ENCODE assay signal across 8 cellular contexts in genomic region chr1:100037665-100038400, GRCh38.
DNase-seq lines count a peak whose midpoint lies in the region; ATAC-seq and TF ChIP-seq lines count a peak whose summit lies in the region.

No MANE protein-coding gene starts in this region.

- H3K4me3 ChIP-seq in parathyroid adenoma (ENCODE audit: low read depth, low read length): peak overlapping the region; percentile 95
- H3K4me3 ChIP-seq in tibial artery: peak overlapping the region; percentile 76 to 88

- peak overlapping the region; percentile 100 for H3K4me3 Mint-ChIP-seq in HFFc6
- H3K4me3 Mint-ChIP-seq in activated naive CD8-positive, alpha-beta T cell treated with anti-CD3 and anti-CD28 coated beads for 36 hours: peak overlapping the region; percentile 87

- no peaks in the 10 kb centered on the region for H3K9me3 Mint-ChIP-seq in HFFc6
- peaks cover 2% of the 10 kb centered on the region for H3K9me3 Mint-ChIP-seq in activated naive CD8-positive, alpha-beta T cell treated with anti-CD3 and anti-CD28 coated beads for 36 hours

- H2AFZ ChIP-seq in parathyroid adenoma: peak overlapping the region; percentile 74

- H3K27ac ChIP-seq in parathyroid adenoma: peak overlapping the region; percentile 99
- peak overlapping the region; percentile 94 to 96 for H3K27ac ChIP-seq in tibial artery

- peaks cover 38% of the 10 kb centered on the region for H3K4me1 Mint-ChIP-seq in HFFc6 (ENCODE audit: low read depth)
- peaks cover 48% of the 10 kb centered on the region for H3K4me1 Mint-ChIP-seq in activated naive CD8-positive, alpha-beta T cell treated with anti-CD3 and anti-CD28 coated beads for 36 hours

- peak; percentile 92 for DNase-seq in GM10266 (ENCODE audit: extremely low spot score)
- DNase-seq in HFFc6: peak; percentile 69
- peak; percentile 63 for DNase-seq in MV-4-11 (lab: John Stamatoyannopoulos, UW)
- peak; percentile 40 for DNase-seq in SKM-1 (lab: John Stamatoyannopoulos, UW; ENCODE audit: unreplicated experiment)
- DNase-seq in activated naive CD8-positive, alpha-beta T cell treated with anti-CD3 and anti-CD28 coated beads for 36 hours: peak; percentile 94
- peak; percentile 95 for DNase-seq in Right ventricle myocardium superior
- DNase-seq in tibial artery: peak; percentile 86 to 93

- no peaks in the 10 kb centered on the region for H3K9me3 ChIP-seq in parathyroid adenoma (ENCODE audit: control insufficient read depth, low read length)
- no peaks in the 10 kb centered on the region for H3K9me3 ChIP-seq in tibial artery

- H3K4me1 ChIP-seq in parathyroid adenoma (no peaks in the 10 kb centered on the region), tibial artery (peaks cover 0 to 43% (median 15%) of the 10 kb centered on the region in 4 donors)

- no peaks in the 10 kb centered on the region for H3K27me3 ChIP-seq in parathyroid adenoma (ENCODE audit: control insufficient read depth, insufficient read depth, low read length)
- no peaks in the 10 kb centered on the region for H3K27me3 ChIP-seq in tibial artery

- H3K27ac Mint-ChIP-seq in HFFc6: peak overlapping the region; percentile 100
- peak overlapping the region; percentile 97 for H3K27ac Mint-ChIP-seq in activated naive CD8-positive, alpha-beta T cell treated with anti-CD3 and anti-CD28 coated beads for 36 hours

- intact Hi-C loops in Right ventricle myocardium superior (cut with DNase I) (no loop called here), tibial artery (cut with DNase I; ENCODE audit: low total_unique reads) (no loop called here)

- peaks cover 16% of the 10 kb centered on the region for H3K79me2 ChIP-seq in parathyroid adenoma

- peak; percentile 100 for ATAC-seq in Right ventricle myocardium superior (ENCODE audit: poor library complexity)

- H3K9ac ChIP-seq in parathyroid adenoma: peak overlapping the region; percentile 89

- no peak for TF ChIP-seq CTCF in GM10266 (IDR thresholded peaks at IDR 0.05; ENCODE audit: control insufficient read depth, insufficient read depth, low read depth, missing control alignments)
- TF ChIP-seq CTCF in HFFc6 (IDR thresholded peaks at IDR 0.05): no peak
- no peak for TF ChIP-seq CTCF in parathyroid adenoma (IDR thresholded peaks at IDR 0.05)
- TF ChIP-seq CTCF in tibial artery (IDR thresholded peaks at IDR 0.05): no peak

- no peaks in the 10 kb centered on the region; the same call in 1 of the 2 replicates for H3K27me3 Mint-ChIP-seq in HFFc6 (ENCODE audit: insufficient read depth)
- H3K27me3 Mint-ChIP-seq in activated naive CD8-positive, alpha-beta T cell treated with anti-CD3 and anti-CD28 coated beads for 36 hours: no peaks in the 10 kb centered on the region

- peak overlapping the region; percentile 72 for H3K4me2 ChIP-seq in parathyroid adenoma (ENCODE audit: low read length)

- peaks cover 19% of the 10 kb centered on the region for H3K36me3 Mint-ChIP-seq in HFFc6 (ENCODE audit: low read depth)
- H3K36me3 Mint-ChIP-seq in activated naive CD8-positive, alpha-beta T cell treated with anti-CD3 and anti-CD28 coated beads for 36 hours: peaks cover 43% of the 10 kb centered on the region

- H3K36me3 ChIP-seq in parathyroid adenoma (ENCODE audit: control insufficient read depth, insufficient read depth, low read length) (no peaks in the 10 kb centered on the region), tibial artery (no peaks in the 10 kb centered on the region)

Comparison
In these comparisons a context has a peak if more than half of its experiments do, and no peak if none do; other contexts are left out.
1. Peak in every context shown above with its lines: DNase-seq, ATAC-seq, H3K4me3 ChIP-seq and H3K27ac ChIP-seq.
2. DNase-seq: peak in every context shown above with its lines; median percentile 95 in Right ventricle myocardium superior; 94 in activated naive CD8-positive, alpha-beta T cell treated with anti-CD3 and anti-CD28 coated beads for 36 hours; 92 in GM10266; 90 in tibial artery; 69 in HFFc6; 63 in MV-4-11; 40 in SKM-1.